Comparison of ENCODE assay signal across 1 cellular context in genomic region chr15:65529754-65530317, GRCh38.
TF ChIP-seq lines count a peak whose summit lies in the region.

No MANE protein-coding gene starts in this region.

TF ChIP-seq in HepG2, 621 proteins besides CTCF, POLR2A, EP300 and RAD21:
- TF ChIP-seq ZNF460 (CRISPR knock-in tag; IDR thresholded peaks at IDR 0.05; ENCODE audit: borderline replicate concordance) (no peak), TAF1 (CRISPR knock-in tag; IDR thresholded peaks at IDR 0.05) (no peak), KDM4B (CRISPR knock-in tag; IDR thresholded peaks at IDR 0.05) (no peak), ZKSCAN1 (IDR thresholded peaks at IDR 0.05; ENCODE audit: low read length) (peak; percentile 95), KMT2B (CRISPR knock-in tag; IDR thresholded peaks at IDR 0.05) (peak; percentile 2; the same call in 1 of the 2 replicates), GATAD2A (CRISPR knock-in tag; IDR thresholded peaks at IDR 0.05) (0 out of 2 replicates have a peak, but pooled peaks have one; percentile 16), ZNF672 (CRISPR knock-in tag; IDR thresholded peaks at IDR 0.05) (no peak), TEAD3 (CRISPR knock-in tag; optimal IDR thresholded peaks at IDR 0.05; ENCODE audit: borderline replicate concordance) (no peak), POLR2AphosphoS2 (IDR thresholded peaks at IDR 0.05; ENCODE audit: low read depth, low read length) (no peak), ELF1 (CRISPR knock-in tag; IDR thresholded peaks at IDR 0.05) (no peak), ZNF232 (CRISPR knock-in tag; IDR thresholded peaks at IDR 0.05; ENCODE audit: borderline replicate concordance) (no peak), ZBTB25 (CRISPR knock-in tag; IDR thresholded peaks at IDR 0.05) (0 out of 2 replicates have a peak, but pooled peaks have one; percentile 11), PRDM10 (CRISPR knock-in tag; IDR thresholded peaks at IDR 0.05; ENCODE audit: low read depth) (no peak), RFX3 (CRISPR knock-in tag; IDR thresholded peaks at IDR 0.05) (no peak), ZNF639 (CRISPR knock-in tag; conservative IDR thresholded peaks at IDR 0.05) (no peak), ELF4 (CRISPR knock-in tag; IDR thresholded peaks at IDR 0.05; ENCODE audit: borderline replicate concordance) (no peak), ZNF335 (CRISPR knock-in tag; IDR thresholded peaks at IDR 0.05) (0 out of 2 replicates have a peak, but pooled peaks have one; percentile 12), TOE1 (CRISPR knock-in tag; IDR thresholded peaks at IDR 0.05) (no peak)
